In genomic region chr6:43013843-43014433, GRCh38 we compare ENCODE assay signal across 8 cellular contexts. TPM values are rescaled to one million over a fixed set of nuclear protein-coding genes. Genes with fewer than 3 reads are reported as not detected.
A peak's percentile ranks its signal among the peaks of the same experiment; 100 is the strongest.
DNase-seq lines count a peak whose midpoint lies in the region; ATAC-seq, FAIRE-seq and TF ChIP-seq lines count a peak whose summit lies in the region.

A gene with protein sequence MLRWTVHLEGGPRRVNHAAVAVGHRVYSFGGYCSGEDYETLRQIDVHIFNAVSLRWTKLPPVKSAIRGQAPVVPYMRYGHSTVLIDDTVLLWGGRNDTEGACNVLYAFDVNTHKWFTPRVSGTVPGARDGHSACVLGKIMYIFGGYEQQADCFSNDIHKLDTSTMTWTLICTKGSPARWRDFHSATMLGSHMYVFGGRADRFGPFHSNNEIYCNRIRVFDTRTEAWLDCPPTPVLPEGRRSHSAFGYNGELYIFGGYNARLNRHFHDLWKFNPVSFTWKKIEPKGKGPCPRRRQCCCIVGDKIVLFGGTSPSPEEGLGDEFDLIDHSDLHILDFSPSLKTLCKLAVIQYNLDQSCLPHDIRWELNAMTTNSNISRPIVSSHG (plus strand): TSS chr6:43014249. CDS start chr6:43017193, 2,944 bp downstream.
Gene MEA1 (minus strand): TSS chr6:43013946. CDS start chr6:43013813, 133 bp downstream.

- peak within 1 kb of the TSS; percentile 95 for H3K27ac Mint-ChIP-seq in WTC11

- H3K4me3 ChIP-seq in AG04450 (ENCODE audit: low read depth, low read length) (peak within 1 kb of the TSS; percentile 99), cardiac fibroblast (replicated peaks in 1 of 2; ENCODE audit: low read depth in 2 of 2, low read length in 2 of 2) (peak within 1 kb of the TSS; percentile 92 to 96), small intestine (ENCODE audit: low read depth in 1 of 2, low read length in 2 of 2) (peak within 1 kb of the TSS; percentile 50 to 74)

- peaks cover 16 to 23% of the 10 kb centered on the region in 2 donors for H3K36me3 ChIP-seq in small intestine (ENCODE audit: control insufficient read depth in 2 of 2, insufficient read depth in 2 of 2, low read length in 2 of 2)

- H3K9me3 ChIP-seq in AG04450 (ENCODE audit: control insufficient read depth, insufficient read depth, low read length) (no peaks in the 10 kb centered on the region; the same call in 1 of the 2 replicates), small intestine (ENCODE audit: control insufficient read depth, low read depth) (no peaks in the 10 kb centered on the region)

- no peaks in the 10 kb centered on the region for H3K9me3 Mint-ChIP-seq in WTC11

- ATAC-seq in GM18909 (IDR thresholded peaks at IDR 0.05; ENCODE audit: poor library complexity, unreplicated experiment), result peak; percentile 92
- ATAC-seq in HG03175 (IDR thresholded peaks at IDR 0.05; ENCODE audit: unreplicated experiment), result peak; percentile 95
- peak; percentile 93 for ATAC-seq in WTC11

- peaks cover 56% of the 10 kb centered on the region for H3K36me3 Mint-ChIP-seq in WTC11

- DNase-seq in AG04450 (ENCODE audit: low read depth, low spot score) (peak; percentile 100), NCI-H226 (peak; percentile 99), WTC11 (ENCODE audit: low spot score) (peak; percentile 99), cardiac fibroblast (ENCODE audit: low read depth in 2 of 2) (peak; percentile 100), iPS-NIHi11 (ENCODE audit: low spot score) (peak; percentile 96), small intestine (peak; percentile 100)

- peaks cover 4 to 13% of the 10 kb centered on the region in 2 donors for H3K4me1 ChIP-seq in small intestine (ENCODE audit: control insufficient read depth in 2 of 2, insufficient read depth in 1 of 2, low read depth in 1 of 2, low read length in 1 of 2)

- H3K27me3 ChIP-seq in AG04450 (ENCODE audit: control insufficient read depth, insufficient read depth, low read length), result no peaks in the 10 kb centered on the region
- no peaks in the 10 kb centered on the region for H3K27me3 ChIP-seq in small intestine (ENCODE audit: control insufficient read depth in 2 of 2, insufficient read depth in 2 of 2, low read length in 2 of 2)

- WGBS in small intestine, 3 donors, result 0 to 1% (median 0%) methylated on average over 39 to 51 of the region's 51 CpGs

- no peaks in the 10 kb centered on the region for H3K27me3 Mint-ChIP-seq in WTC11 (ENCODE audit: low read depth)

- peak within 1 kb of the TSS; percentile 99 for H3K4me3 Mint-ChIP-seq in WTC11

- CTCF ChIA-PET in AG04450 (lab: Charles Lee), result interaction anchor here (1.3 to 2.1 kb wide), 3 partner anchors 84 to 130 kb away, joined by 3 to 7 read pairs (median 6); partner anchors contain the start of gene CNPY3
- CTCF ChIA-PET in WTC11 (lab: Charles Lee), result interaction anchor here (0.6 to 3.1 kb wide), 22 partner anchors 10 to 843 kb away, joined by 3 to 22 read pairs (median 4); partner anchors contain the start of genes CNPY3, DNPH1, GNMT and KLC4

- H3K27ac ChIP-seq in AG04450 (ENCODE audit: low read depth, low read length) (peak within 1 kb of the TSS; percentile 57), small intestine (ENCODE audit: low read depth in 1 of 2, low read length in 1 of 2) (peak within 1 kb of the TSS in 1 of 2 donors; percentile 64)

- TF ChIP-seq CTCF in AG04450 (IDR thresholded peaks at IDR 0.05; ENCODE audit: low read depth, low read length) (no peak), WTC11 (IDR thresholded peaks at IDR 0.05) (no peak), cardiac fibroblast (IDR thresholded peaks at IDR 0.05; ENCODE audit: low read depth, low read length) (no peak)

- H3K4me1 Mint-ChIP-seq in WTC11, result peaks cover 28% of the 10 kb centered on the region

- POLR2A ChIA-PET in AG04450 (lab: Yijun Ruan, JAX), result interaction anchor here (0.6 to 2.3 kb wide), 8 partner anchors 9 to 160 kb away, joined by 3 to 25 read pairs (median 5); partner anchors contain the start of genes CNPY3, CUL7 and PPP2R5D
- POLR2A ChIA-PET in WTC11 (lab: Charles Lee), result interaction anchor here (0.5 to 1.7 kb wide), 16 partner anchors 8 to 231 kb away, joined by 3 to 9 read pairs (median 5); partner anchors contain the start of genes CNPY3, CUL7, GNMT and KLC4

- FAIRE-seq in small intestine (lab: Jason Lieb, UNC), result no peak

TF ChIP-seq in WTC11, 78 proteins besides CTCF, POLR2A, EP300 and RAD21 (continues in another document):
- TF ChIP-seq FOXK1 (CRISPR knock-in tag; IDR thresholded peaks at IDR 0.05) (peak; percentile 99), FOXJ3 (CRISPR knock-in tag; IDR thresholded peaks at IDR 0.05; ENCODE audit: borderline replicate concordance) (no peak), ZNF232 (CRISPR knock-in tag; IDR thresholded peaks at IDR 0.05) (0 out of 2 replicates have a peak, but pooled peaks have one; percentile 42), CREM (CRISPR knock-in tag; IDR thresholded peaks at IDR 0.05) (0 out of 2 replicates have a peak, but pooled peaks have one; percentile 21), EMX1 (CRISPR knock-in tag; IDR thresholded peaks at IDR 0.05) (no peak), GABPB1 (CRISPR knock-in tag; IDR thresholded peaks at IDR 0.05) (no peak; the same call in none of the 2 replicates), ATF1 (CRISPR knock-in tag; IDR thresholded peaks at IDR 0.05) (no peak), NFYB (CRISPR knock-in tag; conservative IDR thresholded peaks at IDR 0.05; ENCODE audit: low read depth) (no peak), TP53 (CRISPR knock-in tag; IDR thresholded peaks at IDR 0.05) (no peak), ZNF671 (CRISPR knock-in tag; IDR thresholded peaks at IDR 0.05) (no peak), ZBTB43 (CRISPR knock-in tag; IDR thresholded peaks at IDR 0.05) (no peak), ETV6 (CRISPR knock-in tag; IDR thresholded peaks at IDR 0.05) (no peak), SP1 (CRISPR knock-in tag; conservative IDR thresholded peaks at IDR 0.05) (peak; percentile 72), MAX (CRISPR knock-in tag; IDR thresholded peaks at IDR 0.05) (peak; percentile 88), HMGA2 (CRISPR knock-in tag; IDR thresholded peaks at IDR 0.05) (no peak), TEAD1 (CRISPR knock-in tag; IDR thresholded peaks at IDR 0.05) (peak; percentile 54; the same call in 1 of the 2 replicates), CBFB (CRISPR knock-in tag; IDR thresholded peaks at IDR 0.05; ENCODE audit: low read depth) (no peak)
- TF ChIP-seq, protein P1, sequence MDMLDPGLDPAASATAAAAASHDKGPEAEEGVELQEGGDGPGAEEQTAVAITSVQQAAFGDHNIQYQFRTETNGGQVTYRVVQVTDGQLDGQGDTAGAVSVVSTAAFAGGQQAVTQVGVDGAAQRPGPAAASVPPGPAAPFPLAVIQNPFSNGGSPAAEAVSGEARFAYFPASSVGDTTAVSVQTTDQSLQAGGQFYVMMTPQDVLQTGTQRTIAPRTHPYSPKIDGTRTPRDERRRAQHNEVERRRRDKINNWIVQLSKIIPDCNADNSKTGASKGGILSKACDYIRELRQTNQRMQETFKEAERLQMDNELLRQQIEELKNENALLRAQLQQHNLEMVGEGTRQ (CRISPR knock-in tag; IDR thresholded peaks at IDR 0.05), result peak; percentile 80
- TF ChIP-seq, protein P2, sequence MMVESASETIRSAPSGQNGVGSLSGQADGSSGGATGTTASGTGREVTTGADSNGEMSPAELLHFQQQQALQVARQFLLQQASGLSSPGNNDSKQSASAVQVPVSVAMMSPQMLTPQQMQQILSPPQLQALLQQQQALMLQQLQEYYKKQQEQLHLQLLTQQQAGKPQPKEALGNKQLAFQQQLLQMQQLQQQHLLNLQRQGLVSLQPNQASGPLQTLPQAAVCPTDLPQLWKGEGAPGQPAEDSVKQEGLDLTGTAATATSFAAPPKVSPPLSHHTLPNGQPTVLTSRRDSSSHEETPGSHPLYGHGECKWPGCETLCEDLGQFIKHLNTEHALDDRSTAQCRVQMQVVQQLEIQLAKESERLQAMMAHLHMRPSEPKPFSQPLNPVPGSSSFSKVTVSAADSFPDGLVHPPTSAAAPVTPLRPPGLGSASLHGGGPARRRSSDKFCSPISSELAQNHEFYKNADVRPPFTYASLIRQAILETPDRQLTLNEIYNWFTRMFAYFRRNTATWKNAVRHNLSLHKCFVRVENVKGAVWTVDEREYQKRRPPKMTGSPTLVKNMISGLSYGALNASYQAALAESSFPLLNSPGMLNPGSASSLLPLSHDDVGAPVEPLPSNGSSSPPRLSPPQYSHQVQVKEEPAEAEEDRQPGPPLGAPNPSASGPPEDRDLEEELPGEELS (CRISPR knock-in tag; IDR thresholded peaks at IDR 0.05), result peak; percentile 71; the same call in 1 of the 2 replicates
- TF ChIP-seq, protein P3, sequence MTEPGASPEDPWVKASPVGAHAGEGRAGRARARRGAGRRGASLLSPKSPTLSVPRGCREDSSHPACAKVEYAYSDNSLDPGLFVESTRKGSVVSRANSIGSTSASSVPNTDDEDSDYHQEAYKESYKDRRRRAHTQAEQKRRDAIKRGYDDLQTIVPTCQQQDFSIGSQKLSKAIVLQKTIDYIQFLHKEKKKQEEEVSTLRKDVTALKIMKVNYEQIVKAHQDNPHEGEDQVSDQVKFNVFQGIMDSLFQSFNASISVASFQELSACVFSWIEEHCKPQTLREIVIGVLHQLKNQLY (CRISPR knock-in tag; IDR thresholded peaks at IDR 0.05), result no peak

RNA-seq across cellular contexts. Expression of the first gene that starts in this region (rescaled TPM):
- 41.3 and 48.8 TPM in 2 replicates for polyA plus RNA-seq in AG04450 (2011; rRNA removed)
- 51.5 and 66.1 TPM in 2 replicates for polyA minus RNA-seq in AG04450 (2011; rRNA and poly(A)+ RNA removed)
- 157 to 172 TPM (median 169 TPM) in 3 replicates for total RNA-seq in WTC11 (2021)
- 10 to 100 TPM; 72.4 to 78.0 (median 72.7) TPM for polyA plus RNA-seq in small intestine

RNA-seq across cellular contexts. Expression of gene MEA1, which starts in this region (rescaled TPM):
- polyA plus RNA-seq in AG04450 (2011; rRNA removed) (86.5 and 97.9 TPM in 2 replicates), small intestine (10 to 100 TPM; 62.6 to 90.8 (median 76.9) TPM)
- 43.3 and 48.0 TPM in 2 replicates for polyA minus RNA-seq in AG04450 (2011; rRNA and poly(A)+ RNA removed)
- total RNA-seq in WTC11 (2021), result 85.0 to 91.2 TPM (median 86.5 TPM) in 3 replicates
